16 cellular contexts compared by ENCODE assay signal in the genomic region with DNA sequence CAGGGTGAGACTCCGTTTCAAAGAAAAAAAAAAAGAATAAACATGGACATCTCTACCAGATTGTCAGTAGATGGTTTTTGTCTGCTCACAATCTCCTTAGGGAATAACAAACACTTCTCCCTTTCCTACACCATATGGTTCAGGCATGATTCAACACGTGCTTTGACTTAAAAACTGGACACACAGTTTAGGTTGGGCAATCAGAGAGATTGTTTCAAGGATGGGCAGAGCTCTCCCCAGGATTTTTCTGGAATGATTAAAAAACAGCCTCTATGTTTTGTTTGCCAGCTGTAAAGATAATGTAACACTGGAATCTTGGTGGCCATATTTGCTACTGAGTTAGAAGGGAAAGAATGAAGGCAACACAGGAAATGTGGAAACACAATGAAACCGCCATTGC.
DNase-seq lines count a peak whose midpoint lies in the region; ATAC-seq, FAIRE-seq and TF ChIP-seq lines count a peak whose summit lies in the region.
"Had no signal": no experiment of that assay in that cellular context is flagged by ENCODE, and none has a peak within 500 bp of the region (broad histone marks: within the 10 kb centered on the region; RNA-seq: fewer than 3 reads in every experiment).

No MANE protein-coding gene starts in this region.

- 78 to 92% (median 86%) methylated on average over 3 of the region's 3 CpGs for WGBS in adrenal gland, 4 donors

- no peaks in the 10 kb centered on the region for H3K27me3 ChIP-seq in neural progenitor cell
- H3K27me3 ChIP-seq in adrenal gland, result no peaks in the 10 kb centered on the region
- H3K27me3 ChIP-seq: body of pancreas had no signal

- no peak overlapping the region for H3K27ac ChIP-seq in neural progenitor cell
- H3K27ac ChIP-seq in adrenal gland, result no peak overlapping the region
- H3K27ac ChIP-seq: body of pancreas had no signal

- H3K79me2 ChIP-seq in neural progenitor cell (ENCODE audit: low read depth), result no peaks in the 10 kb centered on the region

- intact Hi-C loops in adrenal gland (cut with DNase I) (no loop called here), head of caudate nucleus (cut with DNase I) (no loop called here)
- intact Hi-C loops in activated CD8-positive, alpha-beta T cell treated with anti-CD3 and anti-CD28 coated beads for 36 hours (cut with micrococcal nuclease), result no loop called here

- no peaks in the 10 kb centered on the region for H3K4me1 Mint-ChIP-seq in neural progenitor cell
- H3K4me1 Mint-ChIP-seq in activated CD8-positive, alpha-beta T cell treated with anti-CD3 and anti-CD28 coated beads for 36 hours (ENCODE audit: low read depth), result no peaks in the 10 kb centered on the region
- H3K4me1 Mint-ChIP-seq: neural crest cell had no signal

- no peak for ATAC-seq in activated CD8-positive, alpha-beta T cell treated with anti-CD3 and anti-CD28 coated beads for 36 hours
- no peak for ATAC-seq in GM21423 (IDR thresholded peaks at IDR 0.05; ENCODE audit: unreplicated experiment)
- ATAC-seq: body of pancreas; effector memory CD8-positive, alpha-beta T cell; Panc1 had no signal

- no peaks in the 10 kb centered on the region for H3K4me1 ChIP-seq in neural progenitor cell
- H3K4me1 ChIP-seq in adrenal gland (replicated peaks in 1 of 2), result no peaks in the 10 kb centered on the region
- H3K4me1 ChIP-seq: body of pancreas had no signal

- no peaks in the 10 kb centered on the region for H4K20me1 ChIP-seq in neural progenitor cell (ENCODE audit: low read depth)

- H3K4me2 ChIP-seq in neural progenitor cell, result no peak overlapping the region

- no peaks in the 10 kb centered on the region for H3F3A ChIP-seq in neural progenitor cell (ENCODE audit: low read depth)

- H3K4me3 ChIP-seq in NB4 (ENCODE audit: low read depth, low read length) (no peak overlapping the region), neural progenitor cell (no peak overlapping the region), adrenal gland (no peak overlapping the region)
- H3K4me3 ChIP-seq: body of pancreas, skin epidermis had no signal

- no peak overlapping the region for H3K27ac Mint-ChIP-seq in neural progenitor cell
- H3K27ac Mint-ChIP-seq in activated CD8-positive, alpha-beta T cell treated with anti-CD3 and anti-CD28 coated beads for 36 hours, result no peak overlapping the region
- H3K27ac Mint-ChIP-seq: effector memory CD8-positive, alpha-beta T cell had no signal

- TF ChIP-seq POLR2A in NB4 (IDR thresholded peaks at IDR 0.05; ENCODE audit: extremely low read depth, insufficient read length) (no peak), adrenal gland (IDR thresholded peaks at IDR 0.05) (no peak)

- peak; percentile 85 for FAIRE-seq in endometrium (lab: Jason Lieb, UNC)

- TF ChIP-seq CTCF in NB4 (IDR thresholded peaks at IDR 0.05; ENCODE audit: low read depth, low read length) (no peak), neural progenitor cell (IDR thresholded peaks at IDR 0.05) (no peak), adrenal gland (IDR thresholded peaks at IDR 0.05) (no peak)
- no peak for TF ChIP-seq CTCF in activated CD8-positive, alpha-beta T cell treated with anti-CD3 and anti-CD28 coated beads for 36 hours (IDR thresholded peaks at IDR 0.05)

- no peaks in the 10 kb centered on the region for H3K36me3 ChIP-seq in neural progenitor cell
- H3K36me3 ChIP-seq in adrenal gland (replicated peaks in 1 of 2), result no peaks in the 10 kb centered on the region

- no peak overlapping the region for H3K9ac ChIP-seq in neural progenitor cell

- H3K4me3 Mint-ChIP-seq in neural progenitor cell, result no peak overlapping the region
- H3K4me3 Mint-ChIP-seq in activated CD8-positive, alpha-beta T cell treated with anti-CD3 and anti-CD28 coated beads for 36 hours, result no peak overlapping the region
- H3K4me3 Mint-ChIP-seq: effector memory CD8-positive, alpha-beta T cell; neural crest cell had no signal

- H3K27me3 Mint-ChIP-seq in neural progenitor cell (ENCODE audit: insufficient read depth, low read depth), result no peaks in the 10 kb centered on the region
- peaks cover 2% of the 10 kb centered on the region for H3K27me3 Mint-ChIP-seq in activated CD8-positive, alpha-beta T cell treated with anti-CD3 and anti-CD28 coated beads for 36 hours

- no peaks in the 10 kb centered on the region for H3K9me3 ChIP-seq in neural progenitor cell (ENCODE audit: low read depth)
- no peaks in the 10 kb centered on the region for H3K9me3 ChIP-seq in adrenal gland (replicated peaks in 1 of 3)
- H3K9me3 ChIP-seq: body of pancreas had no signal

- POLR2A ChIA-PET in activated CD8-positive, alpha-beta T cell treated with anti-CD3 and anti-CD28 coated beads for 36 hours (lab: Charles Lee), result no interaction called here

- DNase-seq in EH (ENCODE audit: low read depth) (peak; percentile 91), NB4 (ENCODE audit: low read depth) (peak; percentile 34), neural progenitor cell (ENCODE audit: low spot score) (no peak), adrenal gland (no peak), head of caudate nucleus (no peak)
- DNase-seq in activated CD8-positive, alpha-beta T cell treated with anti-CD3 and anti-CD28 coated beads for 36 hours, result no peak
- DNase-seq: activated CD4-positive, alpha-beta T cell treated with anti-CD3 and anti-CD28 coated beads for 48 hours; body of pancreas; effector memory CD8-positive, alpha-beta T cell; KBM-7; T-helper 2 cell had no signal

- peak overlapping the region; percentile 76 for H2AFZ ChIP-seq in neural progenitor cell (replicated peaks)

- peaks cover 3% of the 10 kb centered on the region for H3K9me3 Mint-ChIP-seq in neural progenitor cell
- H3K9me3 Mint-ChIP-seq in activated CD8-positive, alpha-beta T cell treated with anti-CD3 and anti-CD28 coated beads for 36 hours, result peaks cover 2% of the 10 kb centered on the region
- H3K9me3 Mint-ChIP-seq: effector memory CD8-positive, alpha-beta T cell had no signal

- CTCF ChIA-PET in activated CD8-positive, alpha-beta T cell treated with anti-CD3 and anti-CD28 coated beads for 36 hours (lab: Charles Lee), result no interaction called here

- H3K36me3 Mint-ChIP-seq in neural progenitor cell, result no peaks in the 10 kb centered on the region
- H3K36me3 Mint-ChIP-seq in activated CD8-positive, alpha-beta T cell treated with anti-CD3 and anti-CD28 coated beads for 36 hours (ENCODE audit: low read depth), result no peaks in the 10 kb centered on the region

Comparison
In these comparisons a context has a peak if more than half of its experiments do, and no peak if none do; other contexts are left out.
1. DNase-seq: peak in EH (single experiment) and NB4 (single experiment); none in neural progenitor cell (single experiment), adrenal gland (0 of 7), activated CD8-positive, alpha-beta T cell treated with anti-CD3 and anti-CD28 coated beads for 36 hours (single experiment) and head of caudate nucleus (0 of 42).